In the genomic region with DNA sequence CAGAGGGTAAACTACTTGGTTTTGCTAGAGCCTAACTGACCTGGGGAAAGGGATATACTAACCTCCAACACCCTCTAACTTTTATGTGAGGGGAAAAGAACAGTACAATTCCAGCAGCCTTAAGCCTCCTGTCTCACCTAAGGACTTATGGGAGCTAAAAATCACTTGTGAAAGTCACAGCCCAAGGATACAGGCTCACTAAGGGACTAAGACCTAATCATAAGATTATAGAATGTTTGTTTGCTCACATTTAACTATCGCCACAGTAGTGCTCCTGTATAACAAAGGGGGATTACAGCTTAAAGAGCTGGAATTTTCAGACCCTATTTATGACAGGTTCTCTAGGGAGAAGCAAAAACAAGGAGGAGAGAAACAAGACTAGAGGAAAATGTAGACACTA, we compare ENCODE assay signal across 27 cellular contexts.
"Had no signal": no experiment of that assay in that cellular context is flagged by ENCODE, and none has a peak within 500 bp of the region (broad histone marks: within the 10 kb centered on the region; RNA-seq: fewer than 3 reads in every experiment).

No MANE protein-coding gene starts in this region.

- ATAC-seq: effector memory CD8-positive, alpha-beta T cell; esophagus mucosa; foreskin keratinocyte; gastroesophageal sphincter; heart left ventricle; heart right ventricle had no signal

- H3K4me3 Mint-ChIP-seq: dendritic cell treated with granulocyte-macrophage colony-stimulating factor and Interleukin-4, amounts not matched to agents 40 ng/mL and 50 ng/mL, for 4 days; effector memory CD8-positive, alpha-beta T cell; endodermal cell had no signal

- DNase-seq: colonic mucosa; cortex of kidney; dermis blood vessel endothelial cell; dorsolateral prefrontal cortex; effector CD4-positive, alpha-beta T cell; effector CD8-positive, alpha-beta T cell; effector memory CD4-positive, alpha-beta T cell; effector memory CD8-positive, alpha-beta T cell; endodermal cell; erythroblast; esophagus squamous epithelium; foreskin fibroblast; foreskin keratinocyte; foreskin melanocyte; glutamatergic neuron; head of caudate nucleus; heart left ventricle; heart right ventricle had no signal

- H3K27ac Mint-ChIP-seq: dendritic cell treated with granulocyte-macrophage colony-stimulating factor and Interleukin-4, amounts not matched to agents 40 ng/mL and 50 ng/mL, for 4 days; effector memory CD8-positive, alpha-beta T cell; endodermal cell had no signal

- H3K9me3 Mint-ChIP-seq: dendritic cell treated with granulocyte-macrophage colony-stimulating factor and Interleukin-4, amounts not matched to agents 40 ng/mL and 50 ng/mL, for 4 days; effector memory CD8-positive, alpha-beta T cell; endodermal cell had no signal

- H3K4me3 ChIP-seq: colonic mucosa, coronary artery, dorsolateral prefrontal cortex, esophagus muscularis mucosa, esophagus squamous epithelium, gastroesophageal sphincter, heart left ventricle, heart right ventricle had no signal

- H3K4me1 ChIP-seq: colonic mucosa, esophagus muscularis mucosa, esophagus squamous epithelium, foreskin keratinocyte, gastroesophageal sphincter, heart left ventricle, heart right ventricle had no signal

- H3K27ac ChIP-seq: colonic mucosa, coronary artery, dorsolateral prefrontal cortex, epithelial cell of prostate, esophagus muscularis mucosa, esophagus squamous epithelium, foreskin keratinocyte, gastroesophageal sphincter, heart left ventricle, heart right ventricle had no signal

- H3K27me3 Mint-ChIP-seq: dendritic cell treated with granulocyte-macrophage colony-stimulating factor and Interleukin-4, amounts not matched to agents 40 ng/mL and 50 ng/mL, for 4 days; effector memory CD8-positive, alpha-beta T cell had no signal

- FAIRE-seq: endometrium, endothelial cell of umbilical vein, frontal cortex had no signal

- H3K36me3 ChIP-seq: colonic mucosa, esophagus muscularis mucosa, esophagus squamous epithelium, gastroesophageal sphincter, heart left ventricle, heart right ventricle had no signal

- H3K27me3 ChIP-seq: colonic mucosa, esophagus muscularis mucosa, esophagus squamous epithelium, foreskin keratinocyte, gastroesophageal sphincter, heart left ventricle, heart right ventricle had no signal

- H3K9me3 ChIP-seq: colonic mucosa, esophagus muscularis mucosa, esophagus squamous epithelium, gastroesophageal sphincter, heart left ventricle, heart right ventricle had no signal
